2 cellular contexts compared by ENCODE assay signal in the genomic region with DNA sequence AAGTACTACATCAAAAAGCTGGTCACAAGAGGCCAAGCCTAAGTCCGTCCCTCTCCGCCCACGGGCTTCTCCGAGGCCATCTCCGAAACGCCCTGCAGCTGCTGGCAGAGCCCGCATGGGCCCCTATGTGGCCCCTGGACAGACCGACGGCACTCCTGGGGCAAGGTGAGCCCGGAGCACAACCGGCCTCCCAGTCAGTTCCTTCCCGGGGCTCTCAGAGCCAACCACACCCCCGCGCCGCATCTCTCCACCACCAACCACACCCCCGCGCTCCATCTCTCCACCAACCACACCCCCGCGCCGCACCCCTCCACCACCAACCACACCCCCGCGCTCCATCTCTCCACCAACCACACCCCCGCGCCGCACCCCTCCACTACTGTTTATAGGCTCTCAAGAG.
A peak's percentile ranks its signal among the peaks of the same experiment; 100 is the strongest.
TF ChIP-seq lines count a peak whose summit lies in the region.

No MANE protein-coding gene starts in this region.

TF ChIP-seq in Ishikawa, 13 proteins besides CTCF, POLR2A, EP300 and RAD21:
- TF ChIP-seq USF1 (IDR thresholded peaks at IDR 0.05) (no peak), FOXM1 (IDR thresholded peaks at IDR 0.05; ENCODE audit: borderline replicate concordance, low read depth) (no peak), TEAD4 (IDR thresholded peaks at IDR 0.05) (0 out of 2 replicates have a peak, but pooled peaks have one; percentile 28), ZBTB7A (IDR thresholded peaks at IDR 0.05; ENCODE audit: low read depth) (no peak), EGR1 (IDR thresholded peaks at IDR 0.05) (peak; percentile 77; the same call in 1 of the 2 replicates)

TF ChIP-seq in H1, 55 proteins besides CTCF, POLR2A, EP300 and RAD21:
- no peak for TF ChIP-seq TBP (IDR thresholded peaks at IDR 0.05; ENCODE audit: low read depth, low read length)
- TF ChIP-seq SIRT6 (IDR thresholded peaks at IDR 0.05; ENCODE audit: low read length): no peak
TF ChIP-seq in H1: peak in this region for 0.
